Comparison of ENCODE assay signal across 13 cellular contexts in the genomic region with DNA sequence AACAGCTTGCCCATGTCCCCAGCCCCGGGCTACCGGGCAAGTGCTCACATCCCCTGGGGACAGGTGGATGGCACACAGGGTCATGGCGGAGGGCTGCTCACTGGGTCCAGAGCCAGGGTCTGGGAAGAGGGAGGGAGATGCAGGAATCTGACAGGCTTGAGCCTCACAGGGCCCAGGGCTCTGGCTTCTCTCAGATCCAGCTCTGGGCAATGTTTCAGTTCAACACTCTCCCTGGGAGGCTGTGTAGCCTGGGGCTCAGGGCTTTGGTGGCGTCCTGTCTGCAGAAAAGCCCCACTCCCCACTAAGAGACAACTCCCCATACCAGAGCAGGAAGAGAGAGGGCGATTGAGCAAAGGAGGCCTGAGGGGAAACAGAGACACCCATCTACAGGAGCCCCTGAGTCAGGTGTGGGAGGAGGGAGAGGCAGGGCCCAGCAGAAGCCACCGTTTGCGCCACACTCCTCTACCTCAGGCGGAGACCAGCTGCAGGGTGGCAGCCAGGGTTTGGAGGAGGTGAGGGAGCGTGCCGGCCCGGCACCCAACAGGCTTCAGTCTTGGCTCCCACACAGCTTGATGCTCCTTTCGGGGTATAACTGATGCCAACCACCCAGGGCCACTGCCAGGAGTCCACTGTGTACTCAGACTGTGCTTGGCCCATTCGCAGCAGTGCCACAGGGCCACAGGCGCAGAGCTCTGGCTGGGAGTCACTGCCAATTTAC. TPM values are rescaled to one million over a fixed set of nuclear protein-coding genes. Genes with fewer than 3 reads are reported as not detected.
DNase-seq lines count a peak whose midpoint lies in the region; ATAC-seq and TF ChIP-seq lines count a peak whose summit lies in the region.
"Had no signal": no experiment of that assay in that cellular context is flagged by ENCODE, and none has a peak within 500 bp of the region (broad histone marks: within the 10 kb centered on the region; RNA-seq: fewer than 3 reads in every experiment).

No MANE protein-coding gene starts in this region.

- H3K27me3 ChIP-seq in OCI-LY3 (ENCODE audit: low read depth, low read length) (no peaks in the 10 kb centered on the region), foreskin keratinocyte (no peaks in the 10 kb centered on the region)
- H3K27me3 ChIP-seq: suprapubic skin had no signal

- H3K27ac ChIP-seq in OCI-LY3 (ENCODE audit: low read length) (peak overlapping the region; percentile 66), foreskin keratinocyte (no peak overlapping the region)
- H3K27ac ChIP-seq: suprapubic skin had no signal

- H3K79me2 ChIP-seq in OCI-LY3 (ENCODE audit: low read length) = no peaks in the 10 kb centered on the region

- H2AFZ ChIP-seq in OCI-LY3 (ENCODE audit: low read depth, low read length) = 0 out of 2 replicates have a peak overlapping the region, but pooled peaks have one; percentile 47
- H2AFZ ChIP-seq: GM23338 had no signal

- TF ChIP-seq CTCF in OCI-LY3 (IDR thresholded peaks at IDR 0.05; ENCODE audit: low read depth, low read length) = no peak
- no peak for TF ChIP-seq CTCF in foreskin keratinocyte (conservative IDR thresholded peaks at IDR 0.05)

- peaks cover 71% of the 10 kb centered on the region for H3K4me1 ChIP-seq in OCI-LY3 (ENCODE audit: low read length)
- H3K4me1 ChIP-seq in foreskin keratinocyte = peaks cover 16% of the 10 kb centered on the region

- peak overlapping the region; percentile 67 for H3K9ac ChIP-seq in OCI-LY3 (ENCODE audit: low read length)

- no peaks in the 10 kb centered on the region for H3K36me3 ChIP-seq in OCI-LY3 (replicated peaks; ENCODE audit: low read depth, low read length)
- H3K36me3 ChIP-seq: suprapubic skin had no signal

- no peaks in the 10 kb centered on the region for H3K9me3 ChIP-seq in OCI-LY3 (ENCODE audit: insufficient read depth, low read length)
- H3K9me3 ChIP-seq: suprapubic skin had no signal

- no peaks in the 10 kb centered on the region for H4K20me1 ChIP-seq in OCI-LY3 (ENCODE audit: insufficient read depth, low read length)

- H3K4me2 ChIP-seq in OCI-LY3 (ENCODE audit: low read length) = peak overlapping the region; percentile 53
- H3K4me2 ChIP-seq: GM23338 had no signal

- peak; percentile 26 for DNase-seq in NCI-H2196 (lab: John Stamatoyannopoulos, UW; ENCODE audit: unreplicated experiment)
- no peak for DNase-seq in NCI-H2196 treated with DMSO at 0.1 percent for 48 hours (lab: John Stamatoyannopoulos, UW; ENCODE audit: unreplicated experiment)
- no peak for DNase-seq in foreskin keratinocyte
- peak; percentile 46 for DNase-seq in stimulated activated CD8-positive, alpha-beta memory T cell treated with anti-CD3 and anti-CD28 coated beads, Interleukin-4, amount 100 ng/mL, for 48 hours
- DNase-seq in anterior cingulate cortex (lab: John Stamatoyannopoulos, UW) = no peak
- no peak for DNase-seq in Kasumi-1 (lab: John Stamatoyannopoulos, UW)
- DNase-seq in H4 (ENCODE audit: low spot score) = no peak
- DNase-seq: effector CD8-positive, alpha-beta T cell; OCI-M1 had no signal

- peak; percentile 38 for ATAC-seq in foreskin keratinocyte
- ATAC-seq: GM23338 had no signal

- H3K4me3 ChIP-seq in OCI-LY3 (ENCODE audit: low read length) = no peak overlapping the region
- H3K4me3 ChIP-seq: GM23338, skin epidermis, suprapubic skin had no signal

RNA-seq across cellular contexts. Expression of a gene that starts 16.8 kb away (rescaled TPM):
- total RNA-seq in foreskin keratinocyte = 136 and 141 TPM in 2 replicates
- polyA plus RNA-seq in foreskin keratinocyte = 403 and 413 TPM in 2 replicates
- 317 and 358 TPM in 2 replicates for total RNA-seq in H4 (2014; rRNA removed; shearing (Covaris generic))

RNA-seq across cellular contexts. Expression of a gene that starts 52.9 kb away (rescaled TPM):
- 0.07 and 0.34 TPM in 2 replicates for total RNA-seq in foreskin keratinocyte
- polyA plus RNA-seq in foreskin keratinocyte = 0.07 and 0.22 TPM in 2 replicates
- total RNA-seq in H4 (2014; rRNA removed; shearing (Covaris generic)) = 18.7 and 19.6 TPM in 2 replicates

Comparison
In these comparisons a context has a peak if more than half of its experiments do, and no peak if none do; other contexts are left out.
1. DNase-seq: peak in NCI-H2196 (single experiment) and stimulated activated CD8-positive, alpha-beta memory T cell treated with anti-CD3 and anti-CD28 coated beads, Interleukin-4, amount 100 ng/mL, for 48 hours (single experiment); none in NCI-H2196 treated with DMSO at 0.1 percent for 48 hours (single experiment), foreskin keratinocyte (0 of 2), anterior cingulate cortex (0 of 58), Kasumi-1 (0 of 2) and H4 (single experiment).
2. RNA of a gene that starts 52.9 kb away (total RNA-seq): 18.7 to 19.6 TPM in H4; 0.07 to 0.34 TPM in foreskin keratinocyte; every median in the first group is over 10 times any median in the second.